In genomic region chr4:150047546-150047945, GRCh38 we compare ENCODE assay signal across 25 cellular contexts.
"Had no signal": no experiment of that assay in that cellular context is flagged by ENCODE, and none has a peak within 500 bp of the region (broad histone marks: within the 10 kb centered on the region; RNA-seq: fewer than 3 reads in every experiment).

No MANE protein-coding gene starts in this region.

- H3K9me3 ChIP-seq: neutrophil, pancreas, prostate gland, right lobe of liver, sigmoid colon, stomach, thoracic aorta, thyroid gland, tibial nerve, upper lobe of left lung, vagina had no signal

- H3K27me3 ChIP-seq: neutrophil, pancreas, right lobe of liver, sigmoid colon, stomach, thyroid gland, tibial nerve, upper lobe of left lung, vagina had no signal

- H3K36me3 ChIP-seq: neutrophil, pancreas, prostate gland, right lobe of liver, sigmoid colon, stomach, thoracic aorta, thyroid gland, tibial nerve, upper lobe of left lung, vagina had no signal

- FAIRE-seq: pancreas, small intestine, urothelium cell line had no signal

- ATAC-seq: natural killer cell treated with Interleukin-12 subunit alpha and Interleukin-12 subunit beta and Interleukin-15 and Interleukin-18, amount 100 ng/mL, for 72 hours; pancreas; right cardiac atrium; right lobe of liver; stimulated activated effector memory CD8-positive, alpha-beta T cell treated with anti-CD3 and anti-CD28 coated beads, Interleukin-12 subunit alpha, Interleukin-12 subunit beta, amount 100 ng/mL, for 72 hours; stimulated activated naive B cell treated with anti-CD40 and anti-IgM and Interleukin-4, amounts not matched to agents 10 μg/mL and 1 μg/mL and 100 μg/mL, for 72 hours had no signal

- DNase-seq: nephron progenitor cell; nucleus accumbens; pancreas; right cardiac atrium; right lobe of liver; sigmoid colon; small intestine; stimulated activated CD4-positive, alpha-beta T cell treated with anti-CD3 and anti-CD28 coated beads, Interleukin-15, amount 100 ng/mL, for 24 hours; stimulated activated CD4-positive, alpha-beta T cell treated with anti-CD3 and anti-CD28 coated beads, Interleukin-2, amount 100 ng/mL, for 24 hours; stimulated activated CD4-positive, alpha-beta T cell treated with anti-CD3 and anti-CD28 coated beads, Interleukin-2, amount 100 ng/mL, for 48 hours; stimulated activated CD4-positive, alpha-beta T cell treated with anti-CD3 and anti-CD28 coated beads, Interleukin-4, amount 100 ng/mL, for 24 hours; stimulated activated naive B cell treated with anti-CD40 and anti-IgM and Interleukin-4, amounts not matched to agents 10 μg/mL and 1 μg/mL and 100 μg/mL, for 72 hours; stimulated activated naive CD4-positive, alpha-beta T cell treated with Interleukin-2 at 50 U/mL for 16 hours; stomach; thyroid gland; trophoblast cell; upper lobe of left lung had no signal

- H3K4me3 ChIP-seq: pancreas, prostate gland, right lobe of liver, sigmoid colon, stomach, thoracic aorta, thyroid gland, tibial nerve, upper lobe of left lung, vagina had no signal

- H3K27ac ChIP-seq: neutrophil, pancreas, prostate gland, right lobe of liver, sigmoid colon, stomach, thoracic aorta, thyroid gland, tibial nerve, upper lobe of left lung, vagina had no signal

- H3K4me1 ChIP-seq: pancreas, prostate gland, right lobe of liver, sigmoid colon, stomach, thyroid gland, tibial nerve, upper lobe of left lung, vagina had no signal
